20 cellular contexts compared by ENCODE assay signal in the genomic region with DNA sequence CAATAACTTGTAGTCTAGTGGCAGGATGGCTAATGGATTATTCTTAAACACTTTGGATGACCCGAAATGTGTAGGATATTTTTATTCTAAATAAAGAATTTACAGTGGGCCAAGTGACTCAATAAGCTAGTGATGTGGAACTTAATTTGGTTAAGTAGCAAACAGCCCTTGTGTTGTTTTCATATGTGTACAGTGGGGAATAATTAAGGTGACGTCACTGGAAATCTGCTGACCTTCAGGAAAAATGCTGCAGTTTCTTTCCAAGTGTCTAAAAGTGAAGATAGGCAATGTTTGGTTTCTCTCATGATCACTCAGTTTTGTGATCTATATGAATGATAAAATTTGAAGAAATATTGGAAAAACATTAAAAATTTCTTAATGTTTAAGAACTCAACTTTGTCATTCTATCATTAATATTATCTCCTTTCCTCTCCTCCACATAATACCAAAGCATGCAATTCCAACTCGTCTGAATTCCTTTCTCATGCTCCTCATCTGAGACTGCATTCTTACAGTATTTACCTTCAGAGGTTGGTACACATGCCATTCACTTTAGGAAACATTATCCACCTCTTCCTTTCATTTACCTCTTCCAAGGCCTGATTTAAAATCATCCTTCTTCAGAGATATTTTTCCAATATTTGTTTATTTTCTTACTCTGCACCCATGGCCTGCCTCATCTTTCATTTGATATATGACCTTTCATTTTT.
"Had no signal": no experiment of that assay in that cellular context is flagged by ENCODE, and none has a peak within 500 bp of the region (broad histone marks: within the 10 kb centered on the region; RNA-seq: fewer than 3 reads in every experiment).

No MANE protein-coding gene starts in this region.

- H3K4me1 ChIP-seq: body of pancreas, esophagus muscularis mucosa, right atrium auricular region, tibial artery had no signal

- H3K4me3 Mint-ChIP-seq: activated CD4-positive, alpha-beta memory T cell treated with anti-CD3 and anti-CD28 coated beads for 36 hours; activated CD4-positive, alpha-beta T cell treated with anti-CD3 and anti-CD28 coated beads for 36 hours; activated T-cell treated with anti-CD3 and anti-CD28 coated beads, Interleukin-2, amount 50 U/mL, for 4 hours; natural killer cell had no signal

- DNase-seq: activated CD4-positive, alpha-beta memory T cell treated with anti-CD3 and anti-CD28 coated beads for 36 hours; activated CD4-positive, alpha-beta T cell treated with anti-CD3 and anti-CD28 coated beads for 36 hours; activated effector memory CD4-positive, alpha-beta T cell treated with Interleukin-2 at 50 U/mL for 16 hours; activated naive CD4-positive, alpha-beta T cell treated with anti-CD3 and anti-CD28 coated beads, Interleukin-2, amount 50 U/mL, for 16 hours; activated T-cell treated with anti-CD3 and anti-CD28 coated beads, Interleukin-2, amount 50 U/mL, for 4 hours; body of pancreas; central memory CD4-positive, alpha-beta T cell; cortex of kidney; effector CD4-positive, alpha-beta T cell; glutamatergic neuron; hypothalamus; mesendoderm; natural killer cell; stimulated activated CD4-positive, alpha-beta T cell treated with anti-CD3 and anti-CD28 coated beads, Interleukin-4, amount 100 ng/mL, for 24 hours; stimulated activated naive CD4-positive, alpha-beta T cell; tibial artery had no signal

- ATAC-seq: activated CD4-positive, alpha-beta T cell treated with anti-CD3 and anti-CD28 coated beads for 36 hours; activated T-cell treated with anti-CD3 and anti-CD28 coated beads, Interleukin-2, amount 50 U/mL, for 4 hours; body of pancreas; natural killer cell had no signal

- H3K9me3 ChIP-seq: body of pancreas, neutrophil, right atrium auricular region, tibial artery had no signal

- H3K27ac ChIP-seq: body of pancreas, esophagus muscularis mucosa, neutrophil, right atrium auricular region, skin epidermis, tibial artery had no signal

- H3K36me3 Mint-ChIP-seq: activated CD4-positive, alpha-beta memory T cell treated with anti-CD3 and anti-CD28 coated beads for 36 hours; natural killer cell had no signal

- H3K27ac Mint-ChIP-seq: activated CD4-positive, alpha-beta memory T cell treated with anti-CD3 and anti-CD28 coated beads for 36 hours; activated CD4-positive, alpha-beta T cell treated with anti-CD3 and anti-CD28 coated beads for 36 hours; natural killer cell had no signal

- H3K27me3 ChIP-seq: body of pancreas, esophagus muscularis mucosa, neutrophil, right atrium auricular region, tibial artery had no signal

- H3K27me3 Mint-ChIP-seq: activated CD4-positive, alpha-beta memory T cell treated with anti-CD3 and anti-CD28 coated beads for 36 hours; activated CD4-positive, alpha-beta T cell treated with anti-CD3 and anti-CD28 coated beads for 36 hours had no signal

- H3K36me3 ChIP-seq: esophagus muscularis mucosa, neutrophil, right atrium auricular region, tibial artery had no signal

- H3K4me1 Mint-ChIP-seq: activated CD4-positive, alpha-beta T cell treated with anti-CD3 and anti-CD28 coated beads for 36 hours; natural killer cell had no signal

- H3K4me3 ChIP-seq: body of pancreas, esophagus muscularis mucosa, right atrium auricular region, skin epidermis, tibial artery had no signal
